1 cellular context compared by ENCODE assay signal in the genomic region with DNA sequence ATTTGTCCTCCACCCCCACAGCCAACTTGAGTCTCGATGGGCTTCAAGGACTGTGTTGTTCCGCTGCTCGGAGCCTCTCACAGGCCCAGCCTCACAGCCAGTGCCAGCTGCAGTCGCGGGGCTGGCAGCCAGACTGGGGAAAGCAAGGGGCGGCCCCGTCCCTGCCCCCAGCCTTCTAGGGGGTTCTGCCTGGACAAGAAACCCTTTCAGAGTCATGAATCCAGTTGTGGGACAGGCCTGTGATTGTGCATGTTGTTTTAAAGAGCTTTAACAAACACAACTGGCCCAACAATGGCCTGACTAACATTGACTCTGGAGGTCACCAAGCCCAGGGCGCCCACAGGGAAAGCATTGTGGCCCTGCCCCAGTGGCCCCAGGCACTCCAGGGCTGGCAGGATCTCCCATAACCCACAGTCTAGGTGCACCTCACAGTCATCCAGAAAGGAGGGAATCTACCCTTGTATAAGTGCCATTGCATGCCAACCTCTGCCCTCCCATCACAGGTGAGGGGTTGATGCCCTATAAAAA.
TF ChIP-seq lines count a peak whose summit lies in the region.

No MANE protein-coding gene starts in this region.

TF ChIP-seq in HCT116, 20 proteins besides CTCF, POLR2A, EP300 and RAD21 (continued from another document):
- TF ChIP-seq, protein P1, sequence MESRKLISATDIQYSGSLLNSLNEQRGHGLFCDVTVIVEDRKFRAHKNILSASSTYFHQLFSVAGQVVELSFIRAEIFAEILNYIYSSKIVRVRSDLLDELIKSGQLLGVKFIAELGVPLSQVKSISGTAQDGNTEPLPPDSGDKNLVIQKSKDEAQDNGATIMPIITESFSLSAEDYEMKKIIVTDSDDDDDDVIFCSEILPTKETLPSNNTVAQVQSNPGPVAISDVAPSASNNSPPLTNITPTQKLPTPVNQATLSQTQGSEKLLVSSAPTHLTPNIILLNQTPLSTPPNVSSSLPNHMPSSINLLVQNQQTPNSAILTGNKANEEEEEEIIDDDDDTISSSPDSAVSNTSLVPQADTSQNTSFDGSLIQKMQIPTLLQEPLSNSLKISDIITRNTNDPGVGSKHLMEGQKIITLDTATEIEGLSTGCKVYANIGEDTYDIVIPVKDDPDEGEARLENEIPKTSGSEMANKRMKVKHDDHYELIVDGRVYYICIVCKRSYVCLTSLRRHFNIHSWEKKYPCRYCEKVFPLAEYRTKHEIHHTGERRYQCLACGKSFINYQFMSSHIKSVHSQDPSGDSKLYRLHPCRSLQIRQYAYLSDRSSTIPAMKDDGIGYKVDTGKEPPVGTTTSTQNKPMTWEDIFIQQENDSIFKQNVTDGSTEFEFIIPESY (IDR thresholded peaks at IDR 0.05; ENCODE audit: extremely low read depth, insufficient replicate concordance, low read length): no peak
- no peak for TF ChIP-seq FOSL1 (IDR thresholded peaks at IDR 0.05; ENCODE audit: low read depth)
- TF ChIP-seq MAX (IDR thresholded peaks at IDR 0.05): no peak
- no peak for TF ChIP-seq ELF1 (IDR thresholded peaks at IDR 0.05; ENCODE audit: borderline replicate concordance, low read depth)
- TF ChIP-seq EZH2phosphoT487 (IDR thresholded peaks at IDR 0.05; ENCODE audit: borderline replicate concordance): no peak
- TF ChIP-seq ZNF274 (IDR thresholded peaks at IDR 0.05; ENCODE audit: low read depth, low read length): no peak
- no peak for TF ChIP-seq ZFX (IDR thresholded peaks at IDR 0.05)
- no peak for TF ChIP-seq SIN3A (IDR thresholded peaks at IDR 0.05; ENCODE audit: low read depth)
TF ChIP-seq in HCT116: peak in this region for 0.
